Comparison of ENCODE assay signal across 14 cellular contexts in the genomic region with DNA sequence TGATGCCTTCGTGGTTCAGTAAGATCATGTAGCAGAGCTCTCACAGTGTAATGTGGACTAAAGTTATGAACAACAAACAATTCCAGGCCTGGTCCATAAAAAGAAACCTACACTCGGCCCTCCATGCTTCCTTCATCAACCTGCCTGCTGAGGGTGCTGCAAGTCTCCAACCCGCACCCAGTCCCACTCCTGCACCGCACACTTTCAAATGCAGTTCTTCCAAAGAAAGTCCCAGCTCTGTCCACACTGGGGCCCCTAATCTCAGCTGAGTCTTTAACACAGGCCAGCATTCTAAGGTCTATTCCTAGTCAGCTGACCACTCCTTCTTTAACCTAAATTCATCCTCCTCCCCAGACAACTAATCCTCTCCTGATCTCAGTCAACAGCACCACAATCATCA.
"Had no signal": no experiment of that assay in that cellular context is flagged by ENCODE, and none has a peak within 500 bp of the region (broad histone marks: within the 10 kb centered on the region; RNA-seq: fewer than 3 reads in every experiment).

No MANE protein-coding gene starts in this region.

- DNase-seq: activated CD4-positive, CD25-positive, alpha-beta regulatory T cell treated with anti-CD3 and anti-CD28 coated beads, Interleukin-2, amount 50 U/mL, for 72 hours; activated naive CD4-positive, alpha-beta T cell treated with anti-CD3 and anti-CD28 coated beads, Interleukin-2, amount 10 ng/mL, durations not matched to agents 7 days and 5 days; effector CD4-positive, alpha-beta T cell; esophagus squamous epithelium; immature natural killer cell; ovary; sigmoid colon; stimulated activated CD4-positive, alpha-beta T cell treated with anti-CD3 and anti-CD28 coated beads, Interleukin-2, amount 100 ng/mL, for 48 hours; stimulated activated naive B cell treated with anti-CD40 and anti-IgM and Interleukin-4, amounts not matched to agents 10 μg/mL and 1 μg/mL and 100 μg/mL, for 72 hours; T-cell; T-helper 9 cell; tibial artery; uterus had no signal

- H3K36me3 ChIP-seq: esophagus squamous epithelium, ovary, sigmoid colon, tibial artery, uterus had no signal

- H3K4me3 ChIP-seq: esophagus squamous epithelium, lung, ovary, sigmoid colon, tibial artery, uterus had no signal

- H3K4me1 ChIP-seq: esophagus squamous epithelium, sigmoid colon, tibial artery, uterus had no signal

- ATAC-seq: stimulated activated naive B cell treated with anti-CD40 and anti-IgM and Interleukin-4, amounts not matched to agents 10 μg/mL and 1 μg/mL and 100 μg/mL, for 72 hours; T-cell had no signal

- H3K9me3 ChIP-seq: esophagus squamous epithelium, ovary, tibial artery, uterus had no signal

- H3K27me3 ChIP-seq: esophagus squamous epithelium, ovary, sigmoid colon, tibial artery, uterus had no signal

- H3K27ac ChIP-seq: esophagus squamous epithelium, ovary, sigmoid colon, tibial artery, uterus had no signal
